ENCODE assay signal across 15 cellular contexts in the genomic region with DNA sequence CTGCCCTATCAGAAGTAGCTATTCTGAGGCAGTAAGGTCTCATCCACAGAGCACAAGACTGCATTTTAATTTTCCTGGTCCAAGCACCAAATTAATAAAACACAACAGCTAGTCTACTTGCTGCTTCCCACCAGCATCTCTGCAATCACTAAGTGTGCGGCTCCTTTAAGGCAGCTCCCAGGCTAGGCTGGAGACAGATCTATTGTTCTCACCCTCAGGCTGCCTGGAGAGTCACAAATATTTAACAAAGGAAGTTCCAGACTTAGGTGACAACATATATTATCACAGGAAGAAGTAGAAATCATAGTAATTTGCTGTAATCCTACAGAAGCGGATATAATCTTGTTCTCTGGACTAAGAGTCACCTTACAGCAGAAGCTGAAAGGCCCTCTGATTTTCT. TPM values are rescaled to one million over a fixed set of nuclear protein-coding genes. Genes with fewer than 3 reads are reported as not detected.
DNase-seq lines count a peak whose midpoint lies in the region; ATAC-seq and TF ChIP-seq lines count a peak whose summit lies in the region.
"Had no signal": no experiment of that assay in that cellular context is flagged by ENCODE, and none has a peak within 500 bp of the region (broad histone marks: within the 10 kb centered on the region; RNA-seq: fewer than 3 reads in every experiment).

No MANE protein-coding gene starts in this region.

- no CpG with 5 or more reads among the region's 2 CpGs for WGBS in H9 (ENCODE audit: extremely low coverage, insufficient read length, low lambda C conversion rate)

- H3K79me1 ChIP-seq in H9 (ENCODE audit: insufficient read depth, low read depth, low read length, poor library complexity, severe bottlenecking): no peaks in the 10 kb centered on the region

- H3K4me3 Mint-ChIP-seq in H9 (no peak overlapping the region), brain (peak overlapping the region; percentile 18 to 66 (median 56)), natural killer cell (peak overlapping the region; percentile 45)
- H3K4me3 Mint-ChIP-seq: CD8-positive, alpha-beta T cell had no signal

- no peak overlapping the region for H4K8ac ChIP-seq in H9 (replicated peaks; ENCODE audit: insufficient read length, low read depth, low read length)

- no peaks in the 10 kb centered on the region for H3K27me3 ChIP-seq in BLaER1
- H3K27me3 ChIP-seq in H9 (ENCODE audit: insufficient read depth, low read length): no peaks in the 10 kb centered on the region

- no peaks in the 10 kb centered on the region for H3K23me2 ChIP-seq in H9 (ENCODE audit: insufficient read length, low read depth, low read length, poor library complexity, severe bottlenecking)

- no peak overlapping the region for H3K4me3 ChIP-seq in BLaER1
- H3K4me3 ChIP-seq: SJCRH30 had no signal

- H3K9me3 Mint-ChIP-seq in H9 (no peaks in the 10 kb centered on the region; a peak in 1 of 5 replicates), brain (peaks cover 0 to 3% (median 0%) of the 10 kb centered on the region in 5 experiments), natural killer cell (no peaks in the 10 kb centered on the region)
- H3K9me3 Mint-ChIP-seq: CD8-positive, alpha-beta T cell had no signal

- H2AK5ac ChIP-seq in H9 (ENCODE audit: insufficient read length, low read length): no peak overlapping the region

- H3K56ac ChIP-seq in H9 (ENCODE audit: insufficient read length, low read depth, low read length): no peak overlapping the region

- no peak overlapping the region for H2BK15ac ChIP-seq in H9 (ENCODE audit: low read depth, low read length)

- no peak overlapping the region for H3K23ac ChIP-seq in H9 (ENCODE audit: insufficient read length, low read depth, low read length)

- intact Hi-C loops in natural killer cell (cut with micrococcal nuclease): no loop called here

- no peak overlapping the region for H3K14ac ChIP-seq in H9 (ENCODE audit: insufficient read depth, low read length)

- H4K91ac ChIP-seq in H9 (ENCODE audit: insufficient read length, low read depth, low read length): no peak overlapping the region

- in situ Hi-C loops in ACHN (cut with HindIII; ENCODE audit: low pct_ligation_motif_present, low pct_unique_long_range_greater_than_20kb, low sequenced_read_pairs): no loop called here

- H2BK120ac ChIP-seq in H9 (ENCODE audit: low read depth, low read length, poor library complexity, severe bottlenecking): no peak overlapping the region

- H4K5ac ChIP-seq in H9 (ENCODE audit: insufficient read length, low read depth, low read length): no peak overlapping the region

- H3K4me1 ChIP-seq in BLaER1: peaks cover 30% of the 10 kb centered on the region
- peaks cover 3% of the 10 kb centered on the region; the same call in 1 of the 2 replicates for H3K4me1 ChIP-seq in H9 (ENCODE audit: insufficient read depth, low read length)

- H3K27ac ChIP-seq in BLaER1: no peak overlapping the region
- no peak overlapping the region for H3K27ac ChIP-seq in H9 (ENCODE audit: insufficient read length, low read depth, low read length)
- H3K27ac ChIP-seq: SJCRH30 had no signal

- peaks cover 1% of the 10 kb centered on the region; the same call in 1 of the 2 replicates for H3K79me2 ChIP-seq in H9 (ENCODE audit: insufficient read depth, low read length)

- H4K20me1 ChIP-seq in BLaER1 (peaks cover 25% of the 10 kb centered on the region), H9 (ENCODE audit: control insufficient read depth, insufficient read depth, insufficient read length) (no peaks in the 10 kb centered on the region)

- H2AFZ ChIP-seq in H9 (ENCODE audit: low read length): no peak overlapping the region

- no peak overlapping the region for H3K18ac ChIP-seq in H9 (ENCODE audit: insufficient read length, low read depth, low read length)

- H3K4me2 ChIP-seq in BLaER1: peak overlapping the region; percentile 26; the same call in 1 of the 2 replicates
- H3K4me2 ChIP-seq in H9 (ENCODE audit: insufficient read depth, insufficient read length, low read length): no peak overlapping the region

- H3K4me1 Mint-ChIP-seq in H9 (peaks cover 25 to 35% of the 10 kb centered on the region in 2 experiments), brain (peaks cover 53% of the 10 kb centered on the region), natural killer cell (peaks cover 30 to 31% of the 10 kb centered on the region in 2 donors)

- no peak overlapping the region for H3K4ac ChIP-seq in H9 (ENCODE audit: low read depth, low read length)

- H3K27ac Mint-ChIP-seq in H9 (peak overlapping the region in 2 of 3 experiments; percentile 3 to 4; a peak in 2 of 7 replicates), brain (peak overlapping the region; percentile 19 to 94 (median 78)), natural killer cell (peak overlapping the region; percentile 14 to 35)

- TF ChIP-seq CTCF in H9 (conservative IDR thresholded peaks at IDR 0.05) (no peak), brain (conservative IDR thresholded peaks at IDR 0.05) (no peak), natural killer cell (IDR thresholded peaks at IDR 0.05) (no peak)

- ATAC-seq in natural killer cell (no peak), HG03139 (IDR thresholded peaks at IDR 0.05; ENCODE audit: unreplicated experiment) (no peak)
- ATAC-seq: CD8-positive, alpha-beta T cell had no signal

- H3K36me3 ChIP-seq in BLaER1: peaks cover 4% of the 10 kb centered on the region; the same call in 1 of the 2 replicates
- H3K36me3 ChIP-seq: SJCRH30 had no signal

- no peaks in the 10 kb centered on the region for H3K9me3 ChIP-seq in BLaER1
- H3K9me3 ChIP-seq in H9 (ENCODE audit: control insufficient read depth, low read depth, low read length): no peaks in the 10 kb centered on the region
- H3K9me3 ChIP-seq: SJCRH30 had no signal

- no peak overlapping the region for H2BK5ac ChIP-seq in H9 (ENCODE audit: insufficient read length, low read length)

- H3K9ac ChIP-seq in BLaER1 (no peak overlapping the region), H9 (ENCODE audit: extremely low read depth, insufficient read length, low read length) (no peak overlapping the region)

- H3K36me3 Mint-ChIP-seq in H9 (ENCODE audit: insufficient read depth in 1 of 3, low read depth in 3 of 3) (peaks cover 0 to 6% (median 0%) of the 10 kb centered on the region in 3 experiments; a peak in 4 of 7 replicates), brain (peaks cover 13% of the 10 kb centered on the region), natural killer cell (no peaks in the 10 kb centered on the region)

- H3T11ph ChIP-seq in H9 (ENCODE audit: low read length): no peak overlapping the region

- H2BK12ac ChIP-seq in H9 (ENCODE audit: insufficient read length, low read depth, low read length): no peak overlapping the region

- DNase-seq in H9 (no peak), natural killer cell (no peak), ACHN (no peak), T-helper 2 cell (no peak), kidney tubule cell (ENCODE audit: low spot score) (no peak)
- DNase-seq: aorta; CD8-positive, alpha-beta T cell; GDM1; kidney; NCI-H524 treated with DMSO at 0.1 percent for 48 hours; SJCRH30 had no signal

- no peak overlapping the region for H2BK20ac ChIP-seq in H9 (ENCODE audit: low read depth, low read length, poor library complexity, severe bottlenecking)

- peaks cover 2% of the 10 kb centered on the region for H3K27me3 Mint-ChIP-seq in H9 (ENCODE audit: low read depth)
- peaks cover 8% of the 10 kb centered on the region for H3K27me3 Mint-ChIP-seq in brain
- peaks cover 10 to 14% of the 10 kb centered on the region in 2 donors for H3K27me3 Mint-ChIP-seq in natural killer cell (ENCODE audit: low read depth in 2 of 2)

RNA-seq across cellular contexts. Expression of gene EID2, which starts 2.2 kb away (rescaled TPM):
- total RNA-seq in H9 (2021): 18.8 and 18.9 TPM in 2 replicates
- polyA plus RNA-seq in brain (ENCODE audit: insufficient read depth, low read depth, low replicate concordance): 16.7 TPM
- 10 to 100 TPM; 11.9 to 19.9 (median 15.6) TPM for total RNA-seq in natural killer cell

RNA-seq across cellular contexts. Expression of gene EID2B, which starts 9.5 kb away (rescaled TPM):
- total RNA-seq in H9 (2021) (2.1 and 2.2 TPM in 2 replicates), natural killer cell (1 to 10 TPM; 4.6 to 6.7 (median 5.8) TPM)
- polyA plus RNA-seq in brain (ENCODE audit: insufficient read depth, low read depth, low replicate concordance): 5.3 TPM

RNA-seq across cellular contexts. Expression of gene SELENOV, which starts 27.3 kb away (rescaled TPM):
- total RNA-seq in H9 (2021): 6.7 and 6.9 TPM in 2 replicates
- 4.3 TPM for polyA plus RNA-seq in brain (ENCODE audit: insufficient read depth, low read depth, low replicate concordance)
- not detected for total RNA-seq in natural killer cell
- total RNA-seq: aorta; CD8-positive, alpha-beta T cell; kidney; myocyte had no signal
- polyA plus RNA-seq: aorta had no signal

RNA-seq across cellular contexts. Expression of gene DLL3, which starts 43.5 kb away (rescaled TPM):
- total RNA-seq in H9 (2021): 2.4 and 2.5 TPM in 2 replicates
- 57.3 TPM for polyA plus RNA-seq in brain (ENCODE audit: insufficient read depth, low read depth, low replicate concordance)
- not detected for total RNA-seq in natural killer cell
- total RNA-seq: aorta had no signal
- polyA plus RNA-seq: aorta had no signal

Comparison
In these comparisons a context has a peak if more than half of its experiments do, and no peak if none do; other contexts are left out.
1. H3K27ac Mint-ChIP-seq: peak in every context shown above with its lines; median percentile 78 in brain; 24 in natural killer cell; 4 in H9.
2. H3K4me3 Mint-ChIP-seq: peak in brain (5 of 5) and natural killer cell (single experiment); none in H9 (0 of 2).